Comparison of ENCODE assay signal across 24 cellular contexts in the genomic region with DNA sequence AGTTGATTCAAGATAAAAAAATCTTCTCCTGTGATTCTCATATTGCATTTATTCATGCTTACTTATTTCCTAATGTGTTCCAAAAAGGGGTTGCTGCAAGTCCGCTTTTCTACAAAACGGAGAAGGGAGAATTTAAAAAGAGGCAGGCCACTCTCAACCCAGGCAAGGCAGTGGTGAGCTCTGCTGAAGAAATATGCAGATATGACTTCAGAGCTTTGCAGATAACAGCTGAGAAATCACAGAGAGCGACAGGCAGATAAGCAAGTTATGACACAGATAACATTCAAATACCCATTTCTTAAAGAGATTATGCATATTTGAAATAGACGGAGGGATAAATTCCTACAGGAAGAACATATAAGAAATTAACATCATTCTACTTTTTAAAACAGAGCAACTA.
DNase-seq lines count a peak whose midpoint lies in the region; ATAC-seq, FAIRE-seq and TF ChIP-seq lines count a peak whose summit lies in the region.
"Had no signal": no experiment of that assay in that cellular context is flagged by ENCODE, and none has a peak within 500 bp of the region (broad histone marks: within the 10 kb centered on the region; RNA-seq: fewer than 3 reads in every experiment).

No MANE protein-coding gene starts in this region.

- ATAC-seq in activated T-helper 17 cell treated with anti-CD3 and anti-CD28 coated beads, Interleukin-2, amount 50 U/mL, for 72 hours (replicated peaks): no peak
- no peak for ATAC-seq in GM18873 (IDR thresholded peaks at IDR 0.05; ENCODE audit: low FRiP score, unreplicated experiment)
- ATAC-seq: Panc1, psoas muscle had no signal

- no peaks in the 10 kb centered on the region for H3K36me3 ChIP-seq in smooth muscle cell (ENCODE audit: low read depth)
- H3K36me3 ChIP-seq: adrenal gland, brain microvascular endothelial cell, thoracic aorta had no signal

- no peak for FAIRE-seq in RCC 7860 (lab: Jason Lieb, UNC)
- FAIRE-seq: TTC549 had no signal

- H3K79me2 ChIP-seq in smooth muscle cell (ENCODE audit: low read depth): peaks cover 5% of the 10 kb centered on the region

- peak overlapping the region; percentile 18 for H3K27ac Mint-ChIP-seq in activated naive CD8-positive, alpha-beta T cell
- H3K27ac Mint-ChIP-seq in activated naive CD8-positive, alpha-beta T cell treated with anti-CD3 and anti-CD28 coated beads for 36 hours: no peak overlapping the region
- peak overlapping the region; percentile 12 for H3K27ac Mint-ChIP-seq in activated T-helper 17 cell treated with anti-CD3 and anti-CD28 coated beads, Interleukin-2, amount 50 U/mL, for 72 hours
- H3K27ac Mint-ChIP-seq in immature natural killer cell: peak overlapping the region; percentile 46 to 99 (median 92)
- H3K27ac Mint-ChIP-seq: activated CD8-positive, alpha-beta T cell treated with anti-CD3 and anti-CD28 coated beads, Interleukin-2, amount 10 ng/mL, durations not matched to agents 7 days and 5 days; H9; memory B cell; stimulated activated naive CD8-positive, alpha-beta T cell treated with anti-CD3 and anti-CD28 coated beads, Interleukin-15, Interleukin-2, amounts not matched to agents 100 ng/mL and 50 ng/mL, for 24 hours had no signal

- no peak for TF ChIP-seq CTCF in smooth muscle cell (IDR thresholded peaks at IDR 0.05; ENCODE audit: borderline replicate concordance, insufficient read depth, poor library complexity, severe bottlenecking)

- H3K4me1 Mint-ChIP-seq in activated naive CD8-positive, alpha-beta T cell (ENCODE audit: low read depth): peaks cover 18% of the 10 kb centered on the region
- peaks cover 5% of the 10 kb centered on the region for H3K4me1 Mint-ChIP-seq in activated naive CD8-positive, alpha-beta T cell treated with anti-CD3 and anti-CD28 coated beads for 36 hours
- peaks cover 11% of the 10 kb centered on the region for H3K4me1 Mint-ChIP-seq in activated T-helper 17 cell treated with anti-CD3 and anti-CD28 coated beads, Interleukin-2, amount 50 U/mL, for 72 hours
- H3K4me1 Mint-ChIP-seq in immature natural killer cell: peaks cover 61 to 66% of the 10 kb centered on the region in 2 donors
- H3K4me1 Mint-ChIP-seq: memory B cell had no signal

- peak overlapping the region; percentile 79 for H3K4me2 ChIP-seq in smooth muscle cell

- H3K27me3 ChIP-seq in smooth muscle cell (ENCODE audit: low read depth): no peaks in the 10 kb centered on the region
- H3K27me3 ChIP-seq: adrenal gland, brain microvascular endothelial cell had no signal

- peaks cover 2% of the 10 kb centered on the region for H3K36me3 Mint-ChIP-seq in activated naive CD8-positive, alpha-beta T cell
- no peaks in the 10 kb centered on the region for H3K36me3 Mint-ChIP-seq in activated naive CD8-positive, alpha-beta T cell treated with anti-CD3 and anti-CD28 coated beads for 36 hours
- no peaks in the 10 kb centered on the region for H3K36me3 Mint-ChIP-seq in activated T-helper 17 cell treated with anti-CD3 and anti-CD28 coated beads, Interleukin-2, amount 50 U/mL, for 72 hours (ENCODE audit: low read depth)
- peaks cover 0 to 8% (median 0%) of the 10 kb centered on the region in 3 donors for H3K36me3 Mint-ChIP-seq in immature natural killer cell

- H3K9me3 Mint-ChIP-seq in activated naive CD8-positive, alpha-beta T cell (ENCODE audit: low read depth): no peaks in the 10 kb centered on the region
- H3K9me3 Mint-ChIP-seq in activated naive CD8-positive, alpha-beta T cell treated with anti-CD3 and anti-CD28 coated beads for 36 hours: peaks cover 1% of the 10 kb centered on the region
- H3K9me3 Mint-ChIP-seq in activated T-helper 17 cell treated with anti-CD3 and anti-CD28 coated beads, Interleukin-2, amount 50 U/mL, for 72 hours: no peaks in the 10 kb centered on the region
- H3K9me3 Mint-ChIP-seq in immature natural killer cell: peaks cover 0 to 2% (median 0%) of the 10 kb centered on the region in 6 donors
- H3K9me3 Mint-ChIP-seq: H9; memory B cell; stimulated activated naive CD8-positive, alpha-beta T cell treated with anti-CD3 and anti-CD28 coated beads, Interleukin-15, Interleukin-2, amounts not matched to agents 100 ng/mL and 50 ng/mL, for 24 hours had no signal

- peaks cover 17% of the 10 kb centered on the region for H3F3A ChIP-seq in smooth muscle cell (ENCODE audit: low read depth)

- H2AFZ ChIP-seq in smooth muscle cell (ENCODE audit: low read depth): peak overlapping the region; percentile 20

- no peak for DNase-seq in activated naive CD8-positive, alpha-beta T cell treated with anti-CD3 and anti-CD28 coated beads for 36 hours
- DNase-seq in immature natural killer cell (no peak), smooth muscle cell (lab: John Stamatoyannopoulos, UW; ENCODE audit: unreplicated experiment) (no peak), RCC 7860 (ENCODE audit: low spot score) (no peak), NCI-H82 (lab: John Stamatoyannopoulos, UW) (no peak)
- DNase-seq: activated gamma-delta T cell, adrenal gland, brain microvascular endothelial cell, foreskin melanocyte, H9, hippocampal formation, NCI-H1105 treated with DMSO at 0.1 percent for 48 hours, NCI-H2029, NCI-H526 treated with DMSO at 0.1 percent for 48 hours, psoas muscle had no signal

- no peak overlapping the region for H3K4me3 Mint-ChIP-seq in activated naive CD8-positive, alpha-beta T cell
- H3K4me3 Mint-ChIP-seq in activated naive CD8-positive, alpha-beta T cell treated with anti-CD3 and anti-CD28 coated beads for 36 hours: no peak overlapping the region
- H3K4me3 Mint-ChIP-seq in activated T-helper 17 cell treated with anti-CD3 and anti-CD28 coated beads, Interleukin-2, amount 50 U/mL, for 72 hours: peak overlapping the region; percentile 13
- H3K4me3 Mint-ChIP-seq in immature natural killer cell: peak overlapping the region; percentile 38 to 91 (median 76)
- H3K4me3 Mint-ChIP-seq: activated CD8-positive, alpha-beta T cell treated with anti-CD3 and anti-CD28 coated beads, Interleukin-2, amount 10 ng/mL, durations not matched to agents 7 days and 5 days; H9; memory B cell; stimulated activated naive CD8-positive, alpha-beta T cell treated with anti-CD3 and anti-CD28 coated beads, Interleukin-15, Interleukin-2, amounts not matched to agents 100 ng/mL and 50 ng/mL, for 24 hours had no signal

- no peaks in the 10 kb centered on the region for H3K4me1 ChIP-seq in smooth muscle cell (ENCODE audit: low read depth)
- H3K4me1 ChIP-seq: adrenal gland, psoas muscle had no signal

- no peaks in the 10 kb centered on the region for H3K27me3 Mint-ChIP-seq in activated naive CD8-positive, alpha-beta T cell
- H3K27me3 Mint-ChIP-seq in activated naive CD8-positive, alpha-beta T cell treated with anti-CD3 and anti-CD28 coated beads for 36 hours: peaks cover 3% of the 10 kb centered on the region
- no peaks in the 10 kb centered on the region for H3K27me3 Mint-ChIP-seq in activated T-helper 17 cell treated with anti-CD3 and anti-CD28 coated beads, Interleukin-2, amount 50 U/mL, for 72 hours
- H3K27me3 Mint-ChIP-seq in immature natural killer cell (ENCODE audit: low read depth in 3 of 3): peaks cover 0 to 12% (median 2%) of the 10 kb centered on the region in 3 donors
- H3K27me3 Mint-ChIP-seq: stimulated activated naive CD8-positive, alpha-beta T cell treated with anti-CD3 and anti-CD28 coated beads, Interleukin-15, Interleukin-2, amounts not matched to agents 100 ng/mL and 50 ng/mL, for 24 hours had no signal

- H4K20me1 ChIP-seq in smooth muscle cell (ENCODE audit: low read depth): no peaks in the 10 kb centered on the region

- H3K9me3 ChIP-seq in smooth muscle cell (replicated peaks; ENCODE audit: low read depth): no peaks in the 10 kb centered on the region
- H3K9me3 ChIP-seq: adrenal gland, psoas muscle, thoracic aorta had no signal

- 17% methylated on average over 4 of the region's 4 CpGs for WGBS in smooth muscle cell (ENCODE audit: low lambda C conversion rate)

- H3K27ac ChIP-seq in smooth muscle cell (ENCODE audit: low read depth): peak overlapping the region; percentile 80
- H3K27ac ChIP-seq: brain microvascular endothelial cell, psoas muscle, thoracic aorta had no signal

- no peak overlapping the region for H3K9ac ChIP-seq in smooth muscle cell (ENCODE audit: low read depth)

- H3K4me3 ChIP-seq in smooth muscle cell: peak overlapping the region; percentile 6
- H3K4me3 ChIP-seq: adrenal gland, psoas muscle, thoracic aorta had no signal

Comparison
In these comparisons a context has a peak if more than half of its experiments do, and no peak if none do; other contexts are left out.
1. H3K4me3 Mint-ChIP-seq: peak in activated T-helper 17 cell treated with anti-CD3 and anti-CD28 coated beads, Interleukin-2, amount 50 U/mL, for 72 hours (single experiment) and immature natural killer cell (5 of 5); none in activated naive CD8-positive, alpha-beta T cell (single experiment) and activated naive CD8-positive, alpha-beta T cell treated with anti-CD3 and anti-CD28 coated beads for 36 hours (single experiment).